Comparison of ENCODE assay signal across 8 cellular contexts in the genomic region with DNA sequence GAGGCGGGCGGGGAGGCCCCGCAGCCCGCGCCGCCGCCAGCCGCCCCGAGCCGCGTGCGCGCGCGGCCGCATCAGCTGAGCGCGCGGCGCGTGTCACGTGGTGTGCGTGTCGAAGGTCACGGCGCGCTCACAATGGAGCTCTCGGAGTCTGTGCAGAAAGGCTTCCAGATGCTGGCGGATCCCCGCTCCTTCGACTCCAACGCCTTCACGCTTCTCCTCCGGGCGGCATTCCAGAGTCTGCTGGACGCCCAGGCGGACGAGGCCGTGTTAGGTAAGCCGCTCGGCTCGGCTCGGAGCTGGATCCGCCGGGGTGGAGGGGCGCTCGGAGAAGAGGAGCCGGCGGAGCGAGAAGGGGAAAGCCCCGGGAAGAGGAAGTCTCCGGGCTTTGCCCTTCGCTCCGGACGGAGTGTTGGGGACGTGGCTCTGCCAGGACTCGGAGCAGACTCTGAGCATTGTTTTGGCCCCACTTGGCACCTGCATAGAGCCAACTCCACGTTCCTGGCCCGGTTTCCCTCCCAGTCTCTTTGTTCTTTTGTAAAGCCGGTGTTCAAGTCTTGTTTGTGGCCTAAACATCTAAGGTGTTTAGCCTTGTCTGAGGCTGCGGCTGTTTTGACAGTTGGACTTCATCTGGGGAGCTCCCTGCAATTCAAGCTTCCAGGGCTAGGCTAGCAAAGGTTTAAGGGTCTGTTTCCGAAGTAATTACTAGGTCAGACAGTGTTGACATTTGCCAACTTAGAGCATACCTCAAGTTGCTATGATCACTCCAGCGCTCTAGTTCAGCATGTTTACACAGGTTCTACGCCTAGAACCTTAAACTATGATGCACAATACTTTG. TPM values are rescaled to one million over a fixed set of nuclear protein-coding genes. Genes with fewer than 3 reads are reported as not detected.
DNase-seq lines count a peak whose midpoint lies in the region; ATAC-seq lines count a peak whose summit lies in the region.

A gene (plus strand): TSS at position 103 of the 835 bp plus-strand sequence. CDS start 30 bp downstream, at position 133.

- no peaks in the 10 kb centered on the region for H3K36me3 Mint-ChIP-seq in activated T-cell treated with anti-CD3 and anti-CD28 coated beads, Interleukin-2, amount 50 U/mL, for 4 hours (ENCODE audit: insufficient read depth)

- H3K9ac ChIP-seq in mucosa of stomach (ENCODE audit: low read length): peak within 1 kb of the TSS; percentile 93

- no peaks in the 10 kb centered on the region for H3K36me3 ChIP-seq in mucosa of stomach (ENCODE audit: control insufficient read depth, insufficient read depth, low read length)

- peaks cover 9% of the 10 kb centered on the region for H3K4me1 ChIP-seq in mucosa of stomach (ENCODE audit: control insufficient read depth, insufficient read depth, low read length)

- no peaks in the 10 kb centered on the region for H3K27me3 ChIP-seq in mucosa of stomach (ENCODE audit: control insufficient read depth, insufficient read depth, low read length)

- H3K9me3 ChIP-seq in mucosa of stomach (ENCODE audit: control insufficient read depth, low read length): no peaks in the 10 kb centered on the region

- H3K4me3 Mint-ChIP-seq in activated T-cell treated with anti-CD3 and anti-CD28 coated beads, Interleukin-2, amount 50 U/mL, for 4 hours: peak within 1 kb of the TSS; percentile 86

- H3K9me3 Mint-ChIP-seq in activated T-cell treated with anti-CD3 and anti-CD28 coated beads, Interleukin-2, amount 50 U/mL, for 4 hours: no peaks in the 10 kb centered on the region

- peak within 1 kb of the TSS; percentile 96 for H3K4me3 ChIP-seq in mucosa of stomach (ENCODE audit: low read length)

- DNase-seq in D341Med (ENCODE audit: low spot score) (peak; percentile 90), OCI-M2 (lab: John Stamatoyannopoulos, UW; ENCODE audit: unreplicated experiment) (peak; percentile 71)
- peak; percentile 69 for DNase-seq in activated T-cell treated with anti-CD3 and anti-CD28 coated beads, Interleukin-2, amount 50 U/mL, for 4 hours
- DNase-seq in stimulated activated naive CD8-positive, alpha-beta T cell treated with anti-CD3 and anti-CD28 coated beads, Interleukin-15, Interleukin-2, amounts not matched to agents 100 U/mL and 50 U/mL, for 24 hours: peak; percentile 82

- peak; percentile 55 for ATAC-seq in GM19463 (IDR thresholded peaks at IDR 0.05; ENCODE audit: unreplicated experiment)
- peak; percentile 28 for ATAC-seq in HG03575 (IDR thresholded peaks at IDR 0.05; ENCODE audit: extremely low read depth, insufficient number of reproducible peaks, low FRiP score, unreplicated experiment)
- peak; percentile 65 to 71 for ATAC-seq in activated T-cell treated with anti-CD3 and anti-CD28 coated beads, Interleukin-2, amount 50 U/mL, for 4 hours
- peak; percentile 90 for ATAC-seq in esophagus mucosa
- ATAC-seq in stimulated activated naive CD8-positive, alpha-beta T cell treated with anti-CD3 and anti-CD28 coated beads, Interleukin-15, Interleukin-2, amounts not matched to agents 100 U/mL and 50 U/mL, for 24 hours: peak; percentile 69

- H3K4me1 Mint-ChIP-seq in activated T-cell treated with anti-CD3 and anti-CD28 coated beads, Interleukin-2, amount 50 U/mL, for 4 hours (ENCODE audit: low read depth): peaks cover 36% of the 10 kb centered on the region

- peaks cover 2% of the 10 kb centered on the region for H3K27me3 Mint-ChIP-seq in activated T-cell treated with anti-CD3 and anti-CD28 coated beads, Interleukin-2, amount 50 U/mL, for 4 hours (ENCODE audit: low read depth)

RNA-seq across cellular contexts. Expression of the gene that starts here (rescaled TPM):
- 10 to 100 TPM; 49.3 to 56.4 (median 51.0) TPM for total RNA-seq in activated T-cell treated with anti-CD3 and anti-CD28 coated beads, Interleukin-2, amount 50 U/mL, for 4 hours
- total RNA-seq in esophagus mucosa: 36.5 TPM

Comparison
In these comparisons a context has a peak if more than half of its experiments do, and no peak if none do; other contexts are left out.
1. Peak in every context shown above with its lines: DNase-seq, ATAC-seq and H3K4me3 ChIP-seq.
2. ATAC-seq: peak in every context shown above with its lines; median percentile 90 in esophagus mucosa; 69 in stimulated activated naive CD8-positive, alpha-beta T cell treated with anti-CD3 and anti-CD28 coated beads, Interleukin-15, Interleukin-2, amounts not matched to agents 100 U/mL and 50 U/mL, for 24 hours; 68 in activated T-cell treated with anti-CD3 and anti-CD28 coated beads, Interleukin-2, amount 50 U/mL, for 4 hours; 55 in GM19463; 28 in HG03575.